ENCODE assay signal across 19 cellular contexts in genomic region chr7:148256433-148256832, GRCh38.
"Had no signal": no experiment of that assay in that cellular context is flagged by ENCODE, and none has a peak within 500 bp of the region (broad histone marks: within the 10 kb centered on the region; RNA-seq: fewer than 3 reads in every experiment).

No MANE protein-coding gene starts in this region.

- H2AFZ ChIP-seq: hepatocyte had no signal

- DNase-seq: effector CD4-positive, alpha-beta T cell; foreskin melanocyte; head of caudate nucleus; kidney; left cardiac atrium; left ventricle myocardium inferior; lower lobe of right lung; natural killer cell; occipital lobe; pancreas; right cardiac atrium; small intestine; stimulated activated CD4-positive, alpha-beta T cell treated with anti-CD3 and anti-CD28 coated beads, Interleukin-12 subunit alpha, Interleukin-12 subunit beta, amount 100 ng/mL, for 4 hours; stimulated activated naive CD4-positive, alpha-beta T cell; stomach; substantia nigra; transverse colon had no signal

- H3K79me2 ChIP-seq: hepatocyte had no signal

- H3K9me3 ChIP-seq: lower lobe of right lung, pancreas, thoracic aorta, transverse colon had no signal

- H3K4me3 ChIP-seq: hepatocyte, left ventricle myocardium inferior, lower lobe of right lung, pancreas, stomach, thoracic aorta, transverse colon had no signal

- H3K27ac ChIP-seq: hepatocyte, left ventricle myocardium inferior, lower lobe of right lung, pancreas, stomach, thoracic aorta, transverse colon had no signal

- H3K36me3 ChIP-seq: left ventricle myocardium inferior, lower lobe of right lung, pancreas, stomach, thoracic aorta, transverse colon had no signal

- ATAC-seq: left cardiac atrium, lower lobe of right lung, natural killer cell, pancreas, right cardiac atrium had no signal

- H3K27me3 ChIP-seq: hepatocyte, pancreas, stomach, transverse colon had no signal

- H3K4me1 ChIP-seq: left ventricle myocardium inferior, lower lobe of right lung, pancreas, stomach, transverse colon had no signal

- H3K4me2 ChIP-seq: hepatocyte had no signal
